8 cellular contexts compared by ENCODE assay signal in the genomic region with DNA sequence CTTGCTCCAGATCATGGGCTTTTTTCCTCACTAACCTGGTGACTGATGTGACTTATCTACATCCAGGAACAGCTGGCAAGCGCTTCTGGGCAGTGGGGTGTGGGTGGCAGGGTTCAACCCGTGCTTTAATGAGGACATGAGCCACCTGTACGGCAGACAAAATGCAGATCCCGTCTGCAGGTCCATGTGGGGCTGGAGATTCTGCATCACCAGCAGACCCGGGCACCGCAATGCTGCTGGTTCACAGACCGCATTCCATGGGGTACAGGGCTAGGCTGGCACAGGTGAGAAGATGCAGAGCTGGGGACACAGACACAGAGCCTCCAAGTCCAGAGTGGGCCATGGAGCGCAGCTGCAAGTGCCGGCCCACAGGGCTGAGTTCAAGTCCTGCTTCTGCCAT.
A peak's percentile ranks its signal among the peaks of the same experiment; 100 is the strongest.
DNase-seq lines count a peak whose midpoint lies in the region; ATAC-seq and TF ChIP-seq lines count a peak whose summit lies in the region.
"Not testable (repeated sequence)": the region's sequence is repeated elsewhere in the genome, so short reads cannot be mapped to it uniquely, and the experiment has no call there.

No MANE protein-coding gene starts in this region.

- CTCF ChIA-PET in IMR-90 (lab: Yijun Ruan, JAX) = not testable (repeated sequence)

- not testable (repeated sequence) for H2AFZ ChIP-seq in IMR-90 (replicated peaks; ENCODE audit: low read length, poor library complexity); neuronal stem cell (ENCODE audit: low read length)

- dilution Hi-C loops in IMR-90 (cut with HindIII; ENCODE audit: low sequenced_read_pairs, unreplicated experiment) = not testable (repeated sequence)

- not testable (repeated sequence) for TF ChIP-seq CTCF in IMR-90 (conservative IDR thresholded peaks at IDR 0.05; ENCODE audit: low read depth, low read length); endodermal cell (conservative IDR thresholded peaks at IDR 0.05); tibial artery (IDR thresholded peaks at IDR 0.05)

- H3K9me1 ChIP-seq in IMR-90 (ENCODE audit: insufficient read depth, low read length) = not testable (repeated sequence)

- H4K8ac ChIP-seq in IMR-90 (ENCODE audit: low read depth in 2 of 2, low read length in 2 of 2); neuronal stem cell (ENCODE audit: low read depth, low read length): not testable (repeated sequence)

- not testable (repeated sequence) for H3K27me3 ChIP-seq in IMR-90 (ENCODE audit: control insufficient read depth, insufficient read depth, low read length); endodermal cell (ENCODE audit: control insufficient read depth, insufficient read depth, low read length, poor library complexity, severe bottlenecking); neuronal stem cell (ENCODE audit: control insufficient read depth in 3 of 3, insufficient read depth in 3 of 3, low read depth in 1 of 3, low read length in 3 of 3); tibial artery

- H4K91ac ChIP-seq in IMR-90 (ENCODE audit: insufficient read depth, low read depth, low read length) = peak overlapping the region; percentile 32; the same call in 1 of the 2 replicates
- H4K91ac ChIP-seq in neuronal stem cell (ENCODE audit: low read depth, low read length, poor library complexity) = not testable (repeated sequence)

- H3K27ac Mint-ChIP-seq in activated naive CD8-positive, alpha-beta T cell treated with anti-CD3 and anti-CD28 coated beads, Interleukin-2, amount 10 ng/mL, durations not matched to agents 7 days and 5 days; endodermal cell: not testable (repeated sequence)

- 50% methylated on average over 2 of the region's 9 CpGs; no CpG with 5 or more reads in 1 of the 2 experiments for WGBS in IMR-90 (ENCODE audit: extremely low coverage in 2 of 2, insufficient read length in 1 of 2), 2 experiments
- 95 to 100% methylated on average over 5 to 9 of the region's 9 CpGs for WGBS in endodermal cell (ENCODE audit: insufficient coverage in 1 of 2, insufficient read length in 1 of 2), 2 experiments
- no CpG with 5 or more reads among the region's 9 CpGs for WGBS in neuronal stem cell (ENCODE audit: extremely low coverage in 2 of 2, insufficient read length in 2 of 2, insufficient replicate concordance in 1 of 2), 2 donors

- not testable (repeated sequence) for H3K4ac ChIP-seq in IMR-90 (ENCODE audit: low read depth, low read length); neuronal stem cell (ENCODE audit: low read length)

- not testable (repeated sequence) for BruUV-seq in IMR-90 (replicated peaks; lab: Mats Ljungman, UMichigan)

- H3K4me2 ChIP-seq in IMR-90 (ENCODE audit: low read depth, low read length); neuronal stem cell (ENCODE audit: insufficient read depth, low read length, poor library complexity, severe bottlenecking): not testable (repeated sequence)

- not testable (repeated sequence) for H2AK5ac ChIP-seq in IMR-90 (ENCODE audit: low read depth, low read length); neuronal stem cell (ENCODE audit: low read depth, low read length)

- H2BK15ac ChIP-seq in IMR-90 (ENCODE audit: low read depth, low read length); neuronal stem cell (ENCODE audit: low read length): not testable (repeated sequence)

- DNase-seq in IMR-90; neuronal stem cell (ENCODE audit: low spot score): not testable (repeated sequence)
- peak; percentile 4 for DNase-seq in activated T-cell treated with anti-CD3 and anti-CD28 coated beads, Interleukin-2, amount 50 U/mL, for 1 hour
- peak; percentile 11 for DNase-seq in activated naive CD8-positive, alpha-beta T cell treated with anti-CD3 and anti-CD28 coated beads, Interleukin-2, amount 10 ng/mL, durations not matched to agents 7 days and 5 days
- peak; percentile 24 for DNase-seq in endodermal cell
- DNase-seq in left lobe of liver (ENCODE audit: low spot score) = peak; percentile 39
- DNase-seq in posterior vena cava (ENCODE audit: low spot score) = peak; percentile 56
- DNase-seq in tibial artery = peak; percentile 17 to 58

- not testable (repeated sequence) for H4K5ac ChIP-seq in IMR-90 (ENCODE audit: low read depth, low read length)

- H3K36me3 Mint-ChIP-seq in activated naive CD8-positive, alpha-beta T cell treated with anti-CD3 and anti-CD28 coated beads, Interleukin-2, amount 10 ng/mL, durations not matched to agents 7 days and 5 days; endodermal cell (ENCODE audit: low read depth): not testable (repeated sequence)

- H3K4me3 Mint-ChIP-seq in activated naive CD8-positive, alpha-beta T cell treated with anti-CD3 and anti-CD28 coated beads, Interleukin-2, amount 10 ng/mL, durations not matched to agents 7 days and 5 days; endodermal cell: not testable (repeated sequence)

- H2BK5ac ChIP-seq in IMR-90 (ENCODE audit: low read depth, low read length, poor library complexity, severe bottlenecking); neuronal stem cell (ENCODE audit: low read length): not testable (repeated sequence)

- H3K23ac ChIP-seq in IMR-90 (ENCODE audit: low read depth, low read length); neuronal stem cell (ENCODE audit: low read depth, low read length, poor library complexity): not testable (repeated sequence)

- not testable (repeated sequence) for H3K27ac ChIP-seq in IMR-90 (ENCODE audit: insufficient read depth, low read length); endodermal cell (ENCODE audit: low read depth, low read length); neuronal stem cell (replicated peaks; ENCODE audit: low read length); tibial artery

- not testable (repeated sequence) for H3K27me3 Mint-ChIP-seq in activated naive CD8-positive, alpha-beta T cell treated with anti-CD3 and anti-CD28 coated beads, Interleukin-2, amount 10 ng/mL, durations not matched to agents 7 days and 5 days; endodermal cell (ENCODE audit: insufficient read depth)

- not testable (repeated sequence) for H2BK120ac ChIP-seq in IMR-90 (ENCODE audit: low read depth, low read length); neuronal stem cell (ENCODE audit: low read depth, low read length)

- not testable (repeated sequence) for H3K9ac ChIP-seq in IMR-90 (ENCODE audit: low read depth, low read length); endodermal cell (ENCODE audit: extremely low read depth, low read length, poor library complexity, severe bottlenecking); neuronal stem cell (ENCODE audit: low read depth, low read length, poor library complexity)

- H3K79me1 ChIP-seq in IMR-90 (ENCODE audit: low read depth in 1 of 2, low read length in 2 of 2); neuronal stem cell (ENCODE audit: low read depth, low read length): not testable (repeated sequence)

- peak overlapping the region; percentile 35; the same call in 1 of the 2 replicates for H2BK20ac ChIP-seq in IMR-90 (ENCODE audit: low read depth, low read length)

- in situ Hi-C loops in IMR-90 (cut with MboI; ENCODE audit: low sequenced_read_pairs) = not testable (repeated sequence)

- H3K9me3 ChIP-seq in IMR-90 (ENCODE audit: control insufficient read depth, insufficient read depth, low read length); endodermal cell (ENCODE audit: control insufficient read depth, low read length); neuronal stem cell (replicated peaks in 1 of 2; ENCODE audit: control insufficient read depth in 2 of 2, insufficient read depth in 1 of 2, low read depth in 1 of 2, low read length in 2 of 2); tibial artery: not testable (repeated sequence)

- H3K4me3 ChIP-seq in IMR-90 (ENCODE audit: insufficient read depth, low read depth, low read length); endodermal cell (ENCODE audit: low read length); neuronal stem cell (ENCODE audit: low read length in 2 of 2); tibial artery: not testable (repeated sequence)

- not testable (repeated sequence) for H3K56ac ChIP-seq in IMR-90 (ENCODE audit: extremely low read depth, insufficient read depth, low read length)

- POLR2A ChIA-PET in IMR-90 (lab: Charles Lee; ENCODE audit: unreplicated experiment); activated naive CD8-positive, alpha-beta T cell treated with anti-CD3 and anti-CD28 coated beads, Interleukin-2, amount 10 ng/mL, durations not matched to agents 7 days and 5 days (lab: Charles Lee): not testable (repeated sequence)

- not testable (repeated sequence) for ATAC-seq in IMR-90 (ENCODE audit: low read depth); activated naive CD8-positive, alpha-beta T cell treated with anti-CD3 and anti-CD28 coated beads, Interleukin-2, amount 10 ng/mL, durations not matched to agents 7 days and 5 days (ENCODE audit: low read depth); left lobe of liver

- intact Hi-C loops in IMR-90 (cut with micrococcal nuclease); posterior vena cava (cut with DNase I); tibial artery (cut with DNase I; ENCODE audit: low total_unique reads): not testable (repeated sequence)

- not testable (repeated sequence) for H3K14ac ChIP-seq in IMR-90 (replicated peaks; ENCODE audit: low read depth, low read length); neuronal stem cell (ENCODE audit: low read length)

- not testable (repeated sequence) for TF ChIP-seq RAD21 in IMR-90 (IDR thresholded peaks at IDR 0.05; ENCODE audit: low read length)

- H3K18ac ChIP-seq in IMR-90 (ENCODE audit: low read depth, low read length) = not testable (repeated sequence)
- H3K18ac ChIP-seq in neuronal stem cell (ENCODE audit: low read length) = peak overlapping the region; percentile 13

- not testable (repeated sequence) for H2BK12ac ChIP-seq in neuronal stem cell (ENCODE audit: low read length)

- H3K4me1 ChIP-seq in IMR-90 (ENCODE audit: control insufficient read depth, insufficient read depth, low read length); endodermal cell (ENCODE audit: control insufficient read depth, insufficient read depth, low read length); neuronal stem cell (ENCODE audit: control insufficient read depth in 2 of 2, insufficient read depth in 1 of 2, low read depth in 1 of 2, low read length in 2 of 2); tibial artery: not testable (repeated sequence)

- not testable (repeated sequence) for H2AK9ac ChIP-seq in IMR-90 (replicated peaks; ENCODE audit: low read depth, low read length, poor library complexity)

- not testable (repeated sequence) for H3K9me3 Mint-ChIP-seq in activated naive CD8-positive, alpha-beta T cell treated with anti-CD3 and anti-CD28 coated beads, Interleukin-2, amount 10 ng/mL, durations not matched to agents 7 days and 5 days; endodermal cell

- not testable (repeated sequence) for TF ChIP-seq POLR2A in IMR-90 (IDR thresholded peaks at IDR 0.05; ENCODE audit: low read depth, low read length)

- H4K20me1 ChIP-seq in IMR-90 (ENCODE audit: insufficient read depth, low read length) = not testable (repeated sequence)

- not testable (repeated sequence) for H3K4me1 Mint-ChIP-seq in activated naive CD8-positive, alpha-beta T cell treated with anti-CD3 and anti-CD28 coated beads, Interleukin-2, amount 10 ng/mL, durations not matched to agents 7 days and 5 days; endodermal cell

- not testable (repeated sequence) for H3K36me3 ChIP-seq in IMR-90 (ENCODE audit: control insufficient read depth, insufficient read depth, low read length); endodermal cell (ENCODE audit: control insufficient read depth, insufficient read depth, low read length); neuronal stem cell (replicated peaks in 1 of 2; ENCODE audit: control insufficient read depth in 2 of 2, insufficient read depth in 2 of 2, low read length in 2 of 2); tibial artery
